ENCODE assay signal across 9 cellular contexts in genomic region chr12:64780220-64780530, GRCh38. TPM values are rescaled to one million over a fixed set of nuclear protein-coding genes. Genes with fewer than 3 reads are reported as not detected.
DNase-seq lines count a peak whose midpoint lies in the region; ATAC-seq and TF ChIP-seq lines count a peak whose summit lies in the region.
"Had no signal": no experiment of that assay in that cellular context is flagged by ENCODE, and none has a peak within 500 bp of the region (broad histone marks: within the 10 kb centered on the region; RNA-seq: fewer than 3 reads in every experiment).

No MANE protein-coding gene starts in this region.

- H3K4me1 Mint-ChIP-seq in activated naive CD8-positive, alpha-beta T cell treated with anti-CD3 and anti-CD28 coated beads, Interleukin-2, amount 10 ng/mL, durations not matched to agents 7 days and 5 days = peaks cover 14% of the 10 kb centered on the region
- H3K4me1 Mint-ChIP-seq in memory B cell = peaks cover 9% of the 10 kb centered on the region

- no peak for TF ChIP-seq POLR2A in heart left ventricle (IDR thresholded peaks at IDR 0.05)

- DNase-seq in heart left ventricle = no peak
- DNase-seq in left cardiac atrium = no peak
- DNase-seq in activated naive CD8-positive, alpha-beta T cell treated with anti-CD3 and anti-CD28 coated beads, Interleukin-2, amount 10 ng/mL, durations not matched to agents 7 days and 5 days = no peak
- no peak for DNase-seq in memory B cell (ENCODE audit: low spot score in 2 of 2)
- no peak for DNase-seq in upper lobe of right lung
- no peak for DNase-seq in HuH-7.5 (ENCODE audit: low spot score)
- DNase-seq in T1000 (lab: John Stamatoyannopoulos, UW) = no peak
- DNase-seq: hippocampal formation had no signal

- no peaks in the 10 kb centered on the region for H3K36me3 ChIP-seq in heart left ventricle
- H3K36me3 ChIP-seq in upper lobe of right lung = no peaks in the 10 kb centered on the region

- H3K27me3 ChIP-seq in heart left ventricle (peaks cover 0 to 28% (median 0%) of the 10 kb centered on the region in 9 donors), upper lobe of right lung (no peaks in the 10 kb centered on the region)

- H3K27ac ChIP-seq in heart left ventricle = peak overlapping the region in 3 of 12 donors; percentile 21 to 31 (median 22)
- H3K27ac ChIP-seq in upper lobe of right lung = peak overlapping the region; percentile 64

- WGBS in heart left ventricle, 4 donors = 11 to 18% (median 12%) methylated on average over 11 to 14 of the region's 14 CpGs

- H3K9me3 Mint-ChIP-seq in activated naive CD8-positive, alpha-beta T cell treated with anti-CD3 and anti-CD28 coated beads, Interleukin-2, amount 10 ng/mL, durations not matched to agents 7 days and 5 days = peaks cover 15% of the 10 kb centered on the region
- H3K9me3 Mint-ChIP-seq in memory B cell = peaks cover 8% of the 10 kb centered on the region

- H3K9me3 ChIP-seq in heart left ventricle (peaks cover 0 to 16% (median 10%) of the 10 kb centered on the region in 12 donors), upper lobe of right lung (peaks cover 1% of the 10 kb centered on the region)

- peaks cover 3% of the 10 kb centered on the region for H3K36me3 Mint-ChIP-seq in activated naive CD8-positive, alpha-beta T cell treated with anti-CD3 and anti-CD28 coated beads, Interleukin-2, amount 10 ng/mL, durations not matched to agents 7 days and 5 days
- no peaks in the 10 kb centered on the region for H3K36me3 Mint-ChIP-seq in memory B cell

- peaks cover 88% of the 10 kb centered on the region for H3K27me3 Mint-ChIP-seq in activated naive CD8-positive, alpha-beta T cell treated with anti-CD3 and anti-CD28 coated beads, Interleukin-2, amount 10 ng/mL, durations not matched to agents 7 days and 5 days
- peaks cover 12% of the 10 kb centered on the region for H3K27me3 Mint-ChIP-seq in memory B cell

- intact Hi-C loops in heart left ventricle (cut with DNase I) (no loop called here), left cardiac atrium (cut with DNase I) (no loop called here), upper lobe of right lung (cut with DNase I) (no loop called here)

- H3K4me3 Mint-ChIP-seq in activated naive CD8-positive, alpha-beta T cell treated with anti-CD3 and anti-CD28 coated beads, Interleukin-2, amount 10 ng/mL, durations not matched to agents 7 days and 5 days = peak overlapping the region; percentile 62
- peak overlapping the region; percentile 76 for H3K4me3 Mint-ChIP-seq in memory B cell

- ATAC-seq in heart left ventricle = peak in 1 of 4 donors; percentile 25
- ATAC-seq in left cardiac atrium = no peak
- ATAC-seq in activated naive CD8-positive, alpha-beta T cell treated with anti-CD3 and anti-CD28 coated beads, Interleukin-2, amount 10 ng/mL, durations not matched to agents 7 days and 5 days (ENCODE audit: low read depth) = no peak
- no peak for ATAC-seq in memory B cell (ENCODE audit: low read depth)
- ATAC-seq in upper lobe of right lung = no peak
- ATAC-seq in HG02970 (IDR thresholded peaks at IDR 0.05; ENCODE audit: low FRiP score, unreplicated experiment) = no peak

- TF ChIP-seq CTCF in heart left ventricle (IDR thresholded peaks at IDR 0.05) (no peak), upper lobe of right lung (IDR thresholded peaks at IDR 0.05) (no peak)

- POLR2A ChIA-PET in activated naive CD8-positive, alpha-beta T cell treated with anti-CD3 and anti-CD28 coated beads, Interleukin-2, amount 10 ng/mL, durations not matched to agents 7 days and 5 days (lab: Charles Lee) = interaction anchor here (0.9 kb wide), 1 partner anchor 169 kb away, joined by 3 read pairs; no protein-coding TSS in a partner anchor

- H3K27ac Mint-ChIP-seq in activated naive CD8-positive, alpha-beta T cell treated with anti-CD3 and anti-CD28 coated beads, Interleukin-2, amount 10 ng/mL, durations not matched to agents 7 days and 5 days = no peak overlapping the region
- no peak overlapping the region for H3K27ac Mint-ChIP-seq in memory B cell

- peak overlapping the region; percentile 40 to 71 (median 62) for H3K4me3 ChIP-seq in heart left ventricle
- H3K4me3 ChIP-seq in upper lobe of right lung = peak overlapping the region; percentile 61

- H3K4me1 ChIP-seq in heart left ventricle = peaks cover 0 to 27% (median 10%) of the 10 kb centered on the region in 12 donors
- H3K4me1 ChIP-seq in upper lobe of right lung = peaks cover 9% of the 10 kb centered on the region

RNA-seq across cellular contexts. Expression of gene GNS, which starts 21.0 kb away (rescaled TPM):
- total RNA-seq in heart left ventricle = 100 to 1,000 TPM in 8 of 9 donors, 10 to 100 TPM in 1; 82.7 to 246 (median 116) TPM
- polyA plus RNA-seq in heart left ventricle = 10 to 100 TPM; 22.0 to 82.9 TPM
- total RNA-seq in left cardiac atrium = 100 to 1,000 TPM; 102 to 110 TPM
- 10 to 100 TPM; 28.6 to 32.0 TPM for total RNA-seq in activated naive CD8-positive, alpha-beta T cell treated with anti-CD3 and anti-CD28 coated beads, Interleukin-2, amount 10 ng/mL, durations not matched to agents 7 days and 5 days
- 188 TPM for total RNA-seq in upper lobe of right lung

RNA-seq across cellular contexts. Expression of gene TBC1D30, which starts 44.3 kb away (rescaled TPM):
- total RNA-seq in heart left ventricle (1 to 10 TPM in 3 of 9 donors, under 1 TPM in 6; 0.37 to 2.9 (median 0.67) TPM), left cardiac atrium (1 to 10 TPM; 1.3 to 3.0 TPM), upper lobe of right lung (14.8 TPM)
- polyA plus RNA-seq in heart left ventricle = 1 to 10 TPM in 1 of 2 donors, under 1 TPM in 1; 0.15 to 1.1 TPM
- total RNA-seq in activated naive CD8-positive, alpha-beta T cell treated with anti-CD3 and anti-CD28 coated beads, Interleukin-2, amount 10 ng/mL, durations not matched to agents 7 days and 5 days = under 1 TPM; 0.17 to 0.23 TPM
